Comparison of ENCODE assay signal across 12 cellular contexts in genomic region chr16:13961099-13961811, GRCh38. TPM values are rescaled to one million over a fixed set of nuclear protein-coding genes. Genes with fewer than 3 reads are reported as not detected.
DNase-seq lines count a peak whose midpoint lies in the region; ATAC-seq lines count a peak whose summit lies in the region.
"Had no signal": no experiment of that assay in that cellular context is flagged by ENCODE, and none has a peak within 500 bp of the region (broad histone marks: within the 10 kb centered on the region; RNA-seq: fewer than 3 reads in every experiment).

No MANE protein-coding gene starts in this region.

- H3K4me1 Mint-ChIP-seq in activated naive CD8-positive, alpha-beta T cell treated with anti-CD3 and anti-CD28 coated beads, Interleukin-2, amount 50 U/mL, for 24 hours = peaks cover 16% of the 10 kb centered on the region

- H3K79me2 ChIP-seq in mesendoderm (ENCODE audit: control insufficient read depth, insufficient read depth, low read length) = no peaks in the 10 kb centered on the region

- no peak overlapping the region for H3K27ac Mint-ChIP-seq in activated naive CD8-positive, alpha-beta T cell treated with anti-CD3 and anti-CD28 coated beads, Interleukin-2, amount 50 U/mL, for 24 hours
- H3K27ac Mint-ChIP-seq: activated CD4-positive, alpha-beta T cell treated with anti-CD3 and anti-CD28 coated beads, Interleukin-2, amount 10 ng/mL, durations not matched to agents 7 days and 5 days; CD8-positive, alpha-beta T cell had no signal

- peaks cover 43% of the 10 kb centered on the region for H3K27me3 Mint-ChIP-seq in activated naive CD8-positive, alpha-beta T cell treated with anti-CD3 and anti-CD28 coated beads, Interleukin-2, amount 50 U/mL, for 24 hours

- H4K5ac ChIP-seq in mesendoderm (ENCODE audit: low read length) = no peak overlapping the region

- no CpG with 5 or more reads among the region's 8 CpGs for WGBS in mesendoderm (ENCODE audit: extremely low coverage, insufficient coverage, low lambda C conversion rate)

- no peak overlapping the region for H3K18ac ChIP-seq in mesendoderm (ENCODE audit: low read length)

- H3K27ac ChIP-seq in mesendoderm (ENCODE audit: low read depth, low read length) = no peak overlapping the region

- H3K27me3 ChIP-seq in mesendoderm (ENCODE audit: insufficient read depth, low read length, poor library complexity) = no peaks in the 10 kb centered on the region

- no peak overlapping the region for H3K4me2 ChIP-seq in mesendoderm (ENCODE audit: low read length)

- no peak for ATAC-seq in activated naive CD8-positive, alpha-beta T cell treated with anti-CD3 and anti-CD28 coated beads, Interleukin-2, amount 50 U/mL, for 24 hours
- ATAC-seq: CD8-positive, alpha-beta T cell had no signal

- no peak overlapping the region for H3K4me3 Mint-ChIP-seq in activated naive CD8-positive, alpha-beta T cell treated with anti-CD3 and anti-CD28 coated beads, Interleukin-2, amount 50 U/mL, for 24 hours
- H3K4me3 Mint-ChIP-seq: activated CD4-positive, alpha-beta T cell treated with anti-CD3 and anti-CD28 coated beads, Interleukin-2, amount 10 ng/mL, durations not matched to agents 7 days and 5 days; CD8-positive, alpha-beta T cell had no signal

- H3K79me1 ChIP-seq in mesendoderm (ENCODE audit: low read length) = no peaks in the 10 kb centered on the region

- H2BK5ac ChIP-seq in mesendoderm (ENCODE audit: low read length) = no peak overlapping the region

- H4K8ac ChIP-seq in mesendoderm (ENCODE audit: low read depth, low read length) = no peak overlapping the region

- intact Hi-C loops in posterior cingulate gyrus (cut with DNase I) = no loop called here

- no peak overlapping the region for H2AK5ac ChIP-seq in mesendoderm (ENCODE audit: low read length)

- no peak overlapping the region for H3K4ac ChIP-seq in mesendoderm (ENCODE audit: low read depth, low read length)

- no peaks in the 10 kb centered on the region for H3K36me3 ChIP-seq in mesendoderm (ENCODE audit: control insufficient read depth, insufficient read depth, low read length)

- no peak overlapping the region for H3K4me3 ChIP-seq in mesendoderm (ENCODE audit: low read length)

- H3K4me1 ChIP-seq in mesendoderm (ENCODE audit: control insufficient read depth, low read depth, low read length) = peaks cover 8% of the 10 kb centered on the region

- no peak overlapping the region for H2BK120ac ChIP-seq in mesendoderm (ENCODE audit: low read depth, low read length)

- peak; percentile 57 for DNase-seq in DMS79 treated with DMSO at 0.1 percent for 48 hours (lab: John Stamatoyannopoulos, UW)
- peak; percentile 16 for DNase-seq in M059J (ENCODE audit: low read depth)
- DNase-seq in amniotic epithelial cell (ENCODE audit: low read depth) = peak; percentile 42
- no peak for DNase-seq in mesendoderm
- no peak for DNase-seq in activated naive CD8-positive, alpha-beta T cell treated with anti-CD3 and anti-CD28 coated beads, Interleukin-2, amount 50 U/mL, for 24 hours
- no peak for DNase-seq in AG20443 (ENCODE audit: low spot score)
- DNase-seq in MV-4-11 (lab: John Stamatoyannopoulos, UW) = no peak
- no peak for DNase-seq in posterior cingulate gyrus
- DNase-seq: activated CD4-positive, alpha-beta T cell treated with anti-CD3 and anti-CD28 coated beads, Interleukin-2, amount 10 ng/mL, durations not matched to agents 7 days and 5 days; CD8-positive, alpha-beta T cell; midbrain; NCI-H1092 had no signal

- H3K56ac ChIP-seq in mesendoderm (ENCODE audit: low read length) = no peak overlapping the region

- H3K9me3 Mint-ChIP-seq in activated naive CD8-positive, alpha-beta T cell treated with anti-CD3 and anti-CD28 coated beads, Interleukin-2, amount 50 U/mL, for 24 hours = no peaks in the 10 kb centered on the region
- H3K9me3 Mint-ChIP-seq: activated CD4-positive, alpha-beta T cell treated with anti-CD3 and anti-CD28 coated beads, Interleukin-2, amount 10 ng/mL, durations not matched to agents 7 days and 5 days; CD8-positive, alpha-beta T cell had no signal

- H3K23ac ChIP-seq in mesendoderm (ENCODE audit: low read length) = no peak overlapping the region

- peak overlapping the region; percentile 85 for H2BK15ac ChIP-seq in mesendoderm (replicated peaks; ENCODE audit: low read depth)

- no peak overlapping the region for H3K9ac ChIP-seq in mesendoderm (ENCODE audit: low read length)

- no peaks in the 10 kb centered on the region for H3K36me3 Mint-ChIP-seq in activated naive CD8-positive, alpha-beta T cell treated with anti-CD3 and anti-CD28 coated beads, Interleukin-2, amount 50 U/mL, for 24 hours (ENCODE audit: low read depth)
- H3K36me3 Mint-ChIP-seq: CD8-positive, alpha-beta T cell had no signal

RNA-seq across cellular contexts. Expression of gene ERCC4, which starts 41.3 kb away (rescaled TPM):
- 9.7 and 11.9 TPM in 2 replicates for total RNA-seq in M059J (2014; rRNA removed; shearing (Covaris generic))
- polyA plus RNA-seq in mesendoderm (2013, experiment 1 of 2) = 2.6 TPM
- 2.5 TPM for polyA plus RNA-seq in mesendoderm (2013, experiment 2 of 2)

Comparison
In these comparisons a context has a peak if more than half of its experiments do, and no peak if none do; other contexts are left out.
1. DNase-seq: peak in DMS79 treated with DMSO at 0.1 percent for 48 hours (single experiment), M059J (single experiment) and amniotic epithelial cell (single experiment); none in mesendoderm (single experiment), activated naive CD8-positive, alpha-beta T cell treated with anti-CD3 and anti-CD28 coated beads, Interleukin-2, amount 50 U/mL, for 24 hours (single experiment), AG20443 (single experiment), MV-4-11 (single experiment) and posterior cingulate gyrus (0 of 10).